8 cellular contexts compared by ENCODE assay signal in genomic region chr2:241314933-241315182, GRCh38. TPM values are rescaled to one million over a fixed set of nuclear protein-coding genes. Genes with fewer than 3 reads are reported as not detected.
DNase-seq lines count a peak whose midpoint lies in the region; ATAC-seq and TF ChIP-seq lines count a peak whose summit lies in the region.

No MANE protein-coding gene starts in this region.

- H3K4me3 ChIP-seq in NT2/D1 (ENCODE audit: insufficient read length, low read depth) = peak overlapping the region; percentile 94
- H3K4me3 ChIP-seq in epithelial cell of esophagus (ENCODE audit: low read length) = peak overlapping the region; percentile 95

- no peaks in the 10 kb centered on the region for H3K9me3 ChIP-seq in NT2/D1 (ENCODE audit: insufficient read depth, low read length)

- TF ChIP-seq CTCF in epithelial cell of esophagus (IDR thresholded peaks at IDR 0.05; ENCODE audit: insufficient read depth, low read depth, low read length, missing control alignments) (no peak), progenitor cell of endocrine pancreas (IDR thresholded peaks at IDR 0.05; ENCODE audit: unreplicated experiment) (no peak)

- peaks cover 5% of the 10 kb centered on the region for H3K36me3 Mint-ChIP-seq in progenitor cell of endocrine pancreas (ENCODE audit: insufficient read depth)

- no peak for ATAC-seq in GM21717 (IDR thresholded peaks at IDR 0.05; ENCODE audit: unreplicated experiment)

- no peaks in the 10 kb centered on the region for H3K27me3 Mint-ChIP-seq in progenitor cell of endocrine pancreas

- no peaks in the 10 kb centered on the region for H3K27me3 ChIP-seq in NT2/D1 (ENCODE audit: insufficient read depth, insufficient read length)

- no peaks in the 10 kb centered on the region for H3K4me1 ChIP-seq in NT2/D1 (ENCODE audit: insufficient read depth, insufficient read length)

- H3K36me3 ChIP-seq in NT2/D1 (ENCODE audit: insufficient read depth, insufficient read length, low read length) = peaks cover 38% of the 10 kb centered on the region

- TF ChIP-seq POLR2A in GM10847 (IDR thresholded peaks at IDR 0.05; ENCODE audit: extremely low read depth, insufficient read length) = peak; percentile 93

- peak overlapping the region; percentile 94 for H3K9ac ChIP-seq in NT2/D1 (ENCODE audit: insufficient read length, low read depth)

- no peak for DNase-seq in NT2/D1 (ENCODE audit: low read depth, low spot score)
- no peak for DNase-seq in epithelial cell of esophagus (ENCODE audit: low read depth)
- no peak for DNase-seq in progenitor cell of endocrine pancreas (ENCODE audit: low spot score, unreplicated experiment)
- no peak for DNase-seq in NCI-H2227 treated with DMSO at 0.1 percent for 48 hours (lab: John Stamatoyannopoulos, UW)
- no peak for DNase-seq in stimulated activated naive CD4-positive, alpha-beta T cell (lab: John Stamatoyannopoulos, UW)
- DNase-seq in NCI-H187 (lab: John Stamatoyannopoulos, UW) = no peak

- H3K27ac Mint-ChIP-seq in progenitor cell of endocrine pancreas = peak overlapping the region; percentile 87

- peak overlapping the region; percentile 92 for H3K4me3 Mint-ChIP-seq in progenitor cell of endocrine pancreas (ENCODE audit: low read depth)

- H3K9me3 Mint-ChIP-seq in progenitor cell of endocrine pancreas (ENCODE audit: low read depth) = no peaks in the 10 kb centered on the region

- H3K4me1 Mint-ChIP-seq in progenitor cell of endocrine pancreas (ENCODE audit: low read depth) = peaks cover 33% of the 10 kb centered on the region

RNA-seq across cellular contexts. Expression of gene HDLBP, which starts 0.6 kb away (rescaled TPM):
- total RNA-seq in progenitor cell of endocrine pancreas = 388 and 399 TPM in 2 replicates

RNA-seq across cellular contexts. Expression of gene SEPTIN2, which starts 0.9 kb away (rescaled TPM):
- total RNA-seq in progenitor cell of endocrine pancreas = 445 and 460 TPM in 2 replicates

RNA-seq across cellular contexts. Expression of gene FARP2, which starts 41.2 kb away (rescaled TPM):
- total RNA-seq in progenitor cell of endocrine pancreas = 63.6 and 67.0 TPM in 2 replicates
